Comparison of ENCODE assay signal across 7 cellular contexts in genomic region chr15:68277131-68277604, GRCh38. TPM values are rescaled to one million over a fixed set of nuclear protein-coding genes. Genes with fewer than 3 reads are reported as not detected.
DNase-seq lines count a peak whose midpoint lies in the region; ATAC-seq and TF ChIP-seq lines count a peak whose summit lies in the region.

No MANE protein-coding gene starts in this region.

- peaks cover 37% of the 10 kb centered on the region for H4K20me1 ChIP-seq in OCI-LY3 (ENCODE audit: insufficient read depth, low read length)

- H3K4me1 ChIP-seq in ES-I3 (ENCODE audit: insufficient read depth, low read length) (peaks cover 15% of the 10 kb centered on the region), OCI-LY3 (ENCODE audit: low read length) (peaks cover 35% of the 10 kb centered on the region), thymus (ENCODE audit: control insufficient read depth, insufficient read depth, low read length) (peaks cover 14% of the 10 kb centered on the region)

- peaks cover 49% of the 10 kb centered on the region for H3K79me2 ChIP-seq in OCI-LY3 (ENCODE audit: low read length)

- 0 to 1% methylated on average over 25 of the region's 25 CpGs for WGBS in lower leg skin, 2 donors
- 1% methylated on average over 25 of the region's 25 CpGs for WGBS in thymus

- H2AFZ ChIP-seq in OCI-LY3 (ENCODE audit: low read depth, low read length): peak overlapping the region; percentile 90

- DNase-seq in lower leg skin (ENCODE audit: low spot score in 2 of 2) (peak; percentile 42 to 89), hepatic stellate cell (ENCODE audit: low spot score) (no peak)

- intact Hi-C loops in lower leg skin (cut with DNase I; ENCODE audit: low total_unique reads): no loop called here

- H3K27me3 ChIP-seq in OCI-LY3 (ENCODE audit: low read depth, low read length) (no peaks in the 10 kb centered on the region), thymus (ENCODE audit: control insufficient read depth, insufficient read depth) (no peaks in the 10 kb centered on the region)

- H3K27ac ChIP-seq in OCI-LY3 (ENCODE audit: low read length) (peak overlapping the region; percentile 90), cingulate gyrus (ENCODE audit: low read depth, low read length) (peak overlapping the region; percentile 99), thymus (ENCODE audit: low read depth) (peak overlapping the region; percentile 98)

- peak overlapping the region; percentile 71 for H3K9ac ChIP-seq in ES-I3 (ENCODE audit: low read depth, low read length)
- peak overlapping the region; percentile 86 for H3K9ac ChIP-seq in OCI-LY3 (ENCODE audit: low read length)

- TF ChIP-seq CTCF in OCI-LY3 (IDR thresholded peaks at IDR 0.05; ENCODE audit: low read depth, low read length): no peak
- no peak for TF ChIP-seq CTCF in lower leg skin (IDR thresholded peaks at IDR 0.05)

- H3K9me3 ChIP-seq in ES-I3 (ENCODE audit: control insufficient read depth, insufficient read depth, low read length) (no peaks in the 10 kb centered on the region), OCI-LY3 (ENCODE audit: insufficient read depth, low read length) (no peaks in the 10 kb centered on the region), thymus (ENCODE audit: control insufficient read depth) (no peaks in the 10 kb centered on the region)

- peak; percentile 9 for ATAC-seq in HG02571 (IDR thresholded peaks at IDR 0.05; ENCODE audit: unreplicated experiment)

- TF ChIP-seq POLR2A in lower leg skin (IDR thresholded peaks at IDR 0.05): no peak

- no peaks in the 10 kb centered on the region for H3K36me3 ChIP-seq in ES-I3 (ENCODE audit: insufficient read depth, low read length)
- peaks cover 13% of the 10 kb centered on the region for H3K36me3 ChIP-seq in OCI-LY3 (replicated peaks; ENCODE audit: low read depth, low read length)
- no peaks in the 10 kb centered on the region for H3K36me3 ChIP-seq in thymus (ENCODE audit: control insufficient read depth, insufficient read depth)

- H3K4me3 ChIP-seq in OCI-LY3 (ENCODE audit: low read length) (peak overlapping the region; percentile 95), lower leg skin (ENCODE audit: low read depth, poor library complexity, severe bottlenecking) (peak overlapping the region; percentile 79), thymus (ENCODE audit: low read length) (peak overlapping the region; percentile 79)

- H3K4me2 ChIP-seq in OCI-LY3 (ENCODE audit: low read length): peak overlapping the region; percentile 76

RNA-seq across cellular contexts. Expression of gene FEM1B, which starts 0.4 kb away (rescaled TPM):
- total RNA-seq in lower leg skin: 10 to 100 TPM; 70.6 to 90.9 (median 82.4) TPM
- polyA plus RNA-seq in thymus: 19.5 TPM

RNA-seq across cellular contexts. Expression of gene CLN6, which starts 47.6 kb away (rescaled TPM):
- total RNA-seq in lower leg skin: 10 to 100 TPM in 3 of 4 donors, 1 to 10 TPM in 1; 9.9 to 22.5 (median 15.1) TPM
- 14.2 TPM for polyA plus RNA-seq in thymus
